Comparison of ENCODE assay signal across 1 cellular context in the genomic region with DNA sequence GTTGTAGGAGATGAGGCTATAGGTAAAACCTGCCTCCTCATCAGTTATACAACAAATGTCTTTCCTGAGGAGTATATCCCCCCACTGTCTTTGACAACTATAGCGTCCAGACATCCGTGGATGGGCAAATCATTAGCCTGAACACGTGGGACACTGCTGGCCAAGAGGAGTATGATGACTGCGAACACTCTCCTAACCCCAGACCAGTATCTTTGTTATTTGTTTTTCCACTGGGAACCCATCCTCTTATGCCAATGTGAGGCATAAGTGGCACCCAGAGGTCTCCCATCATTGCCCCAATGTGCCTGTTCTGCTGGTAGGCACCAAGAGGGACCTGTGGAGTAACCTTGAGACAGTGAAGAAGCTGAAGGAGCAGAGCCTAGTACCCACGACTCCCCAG.
A peak's percentile ranks its signal among the peaks of the same experiment; 100 is the strongest.
TF ChIP-seq lines count a peak whose summit lies in the region.

No MANE protein-coding gene starts in this region.

TF ChIP-seq in HepG2, 621 proteins besides CTCF, POLR2A, EP300 and RAD21:
- TF ChIP-seq, protein P1, sequence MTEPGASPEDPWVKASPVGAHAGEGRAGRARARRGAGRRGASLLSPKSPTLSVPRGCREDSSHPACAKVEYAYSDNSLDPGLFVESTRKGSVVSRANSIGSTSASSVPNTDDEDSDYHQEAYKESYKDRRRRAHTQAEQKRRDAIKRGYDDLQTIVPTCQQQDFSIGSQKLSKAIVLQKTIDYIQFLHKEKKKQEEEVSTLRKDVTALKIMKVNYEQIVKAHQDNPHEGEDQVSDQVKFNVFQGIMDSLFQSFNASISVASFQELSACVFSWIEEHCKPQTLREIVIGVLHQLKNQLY (CRISPR knock-in tag; IDR thresholded peaks at IDR 0.05) = peak; percentile 44; the same call in 1 of the 2 replicates
- 0 out of 2 replicates have a peak, but pooled peaks have one; percentile 27 for TF ChIP-seq ZNF501 (CRISPR knock-in tag; IDR thresholded peaks at IDR 0.05)
TF ChIP-seq in HepG2: peak in this region for 2; not testable (repeated sequence) for 619.
